ENCODE assay signal across 11 cellular contexts in the genomic region with DNA sequence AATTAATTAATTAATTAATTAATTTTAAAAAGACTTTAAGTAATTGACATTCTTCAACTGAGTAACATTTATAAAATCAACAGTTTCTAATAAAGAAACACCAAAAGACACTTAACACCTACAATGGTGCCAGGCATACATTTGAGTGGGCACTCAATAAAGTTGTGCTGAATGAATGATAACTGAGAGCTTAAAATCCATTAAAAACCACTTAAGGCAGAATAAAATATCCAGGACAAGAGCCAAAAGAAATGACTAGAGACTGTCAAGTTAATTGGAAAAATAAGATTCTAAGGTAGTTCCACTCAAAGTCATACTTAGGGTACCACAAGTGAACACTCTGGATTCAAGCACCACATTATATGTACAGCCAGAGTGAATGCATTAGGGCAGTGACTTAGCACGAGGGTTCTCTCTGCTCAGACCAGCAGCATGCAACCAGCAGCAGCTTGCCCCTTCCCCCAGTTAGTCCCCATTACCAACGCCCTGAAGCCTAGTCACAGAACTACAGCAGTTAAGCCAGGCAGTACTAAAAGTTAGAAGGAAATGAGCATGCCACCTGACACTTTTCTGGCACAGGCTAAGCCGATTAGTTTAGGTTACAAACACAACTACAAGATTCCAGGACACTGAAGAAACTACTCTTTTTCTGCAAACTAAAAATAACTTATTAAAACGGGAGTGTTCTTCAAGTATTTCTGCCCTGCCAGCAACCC. TPM values are rescaled to one million over a fixed set of nuclear protein-coding genes. Genes with fewer than 3 reads are reported as not detected.
DNase-seq lines count a peak whose midpoint lies in the region; TF ChIP-seq lines count a peak whose summit lies in the region.
"Had no signal": no experiment of that assay in that cellular context is flagged by ENCODE, and none has a peak within 500 bp of the region (broad histone marks: within the 10 kb centered on the region; RNA-seq: fewer than 3 reads in every experiment).

No MANE protein-coding gene starts in this region.

- H3K9me3 ChIP-seq in CD4-positive, alpha-beta memory T cell (ENCODE audit: control insufficient read depth in 1 of 2, low read length in 2 of 2): no peaks in the 10 kb centered on the region
- H3K9me3 ChIP-seq in SK-N-MC (ENCODE audit: low read depth, low read length) (no peaks in the 10 kb centered on the region), ovary (no peaks in the 10 kb centered on the region)

- no peak for TF ChIP-seq POLR2A in ovary (IDR thresholded peaks at IDR 0.05)

- H3K27me3 Mint-ChIP-seq in CD4-positive, alpha-beta memory T cell: no peaks in the 10 kb centered on the region
- H3K27me3 Mint-ChIP-seq in nephron progenitor cell (ENCODE audit: low read depth, poor library complexity): no peaks in the 10 kb centered on the region
- H3K27me3 Mint-ChIP-seq: brain, memory B cell had no signal

- WGBS in ovary, 3 donors: 1 to 4% (median 3%) methylated on average over 4 of the region's 4 CpGs

- peaks cover 43 to 87% (median 63%) of the 10 kb centered on the region in 4 donors for H3K4me1 Mint-ChIP-seq in CD4-positive, alpha-beta memory T cell
- H3K4me1 Mint-ChIP-seq in nephron progenitor cell: peaks cover 21% of the 10 kb centered on the region

- CTCF ChIA-PET in CD4-positive, alpha-beta memory T cell (lab: Charles Lee; ENCODE audit: partially characterized antibody): interaction anchor here (1.4 to 2.5 kb wide), 3 partner anchors 11 to 62 kb away, joined by 3 to 17 read pairs (median 6); no protein-coding TSS in a partner anchor

- H3K36me3 ChIP-seq in CD4-positive, alpha-beta memory T cell (ENCODE audit: insufficient read depth, low read length): no peaks in the 10 kb centered on the region
- H3K36me3 ChIP-seq in SK-N-MC (ENCODE audit: insufficient read depth, low read length): no peaks in the 10 kb centered on the region
- no peaks in the 10 kb centered on the region for H3K36me3 ChIP-seq in ovary

- POLR2A ChIA-PET in CD4-positive, alpha-beta memory T cell (lab: Charles Lee; ENCODE audit: partially characterized antibody): interaction anchor here (1.1 to 4.2 kb wide), 4 partner anchors 22 to 47 kb away, joined by 3 to 40 read pairs (median 4); partner anchors contain the start of gene LUZP1

- H3K4me1 ChIP-seq in CD4-positive, alpha-beta memory T cell (ENCODE audit: insufficient read depth, low read length): peaks cover 59% of the 10 kb centered on the region
- peaks cover 12% of the 10 kb centered on the region for H3K4me1 ChIP-seq in ovary (ENCODE audit: insufficient read depth)

- no peak for TF ChIP-seq EP300 in ovary (IDR thresholded peaks at IDR 0.05)

- H3K27ac Mint-ChIP-seq in CD4-positive, alpha-beta memory T cell: peak overlapping the region in 4 of 7 donors; percentile 2 to 67 (median 33)
- H3K27ac Mint-ChIP-seq in nephron progenitor cell: no peak overlapping the region
- H3K27ac Mint-ChIP-seq: memory B cell had no signal

- no peak for DNase-seq in CD4-positive, alpha-beta memory T cell
- DNase-seq in SK-N-MC (ENCODE audit: low read depth, low spot score) (peak; percentile 18), fibroblast of pulmonary artery (ENCODE audit: low read depth) (peak; percentile 74), ovary (peak in 4 of 5 donors; percentile 47 to 69 (median 51)), NCI-H524 treated with DMSO at 0.1 percent for 48 hours (lab: John Stamatoyannopoulos, UW) (no peak), nephron progenitor cell (no peak), hippocampal formation (lab: John Stamatoyannopoulos, UW) (no peak)
- no peak for DNase-seq in stimulated activated CD4-positive, alpha-beta T cell treated with anti-CD3 and anti-CD28 coated beads, Interleukin-12 subunit alpha, Interleukin-12 subunit beta, amount 100 ng/mL, for 4 hours
- DNase-seq: activated CD4-positive, alpha-beta T cell treated with anti-CD3 and anti-CD28 coated beads for 4 hours had no signal

- no peak overlapping the region for H3K4me3 ChIP-seq in CD4-positive, alpha-beta memory T cell (ENCODE audit: low read length in 2 of 2)
- peak overlapping the region; percentile 36 for H3K4me3 ChIP-seq in SK-N-MC
- H3K4me3 ChIP-seq in fibroblast of pulmonary artery (replicated peaks; ENCODE audit: low read depth, low read length): no peak overlapping the region
- H3K4me3 ChIP-seq in ovary: no peak overlapping the region

- no peaks in the 10 kb centered on the region for H3K9me3 Mint-ChIP-seq in CD4-positive, alpha-beta memory T cell
- no peaks in the 10 kb centered on the region for H3K9me3 Mint-ChIP-seq in nephron progenitor cell
- H3K9me3 Mint-ChIP-seq: brain had no signal

- no peak overlapping the region for H3K27ac ChIP-seq in CD4-positive, alpha-beta memory T cell (ENCODE audit: low read depth, low read length)
- H3K27ac ChIP-seq in SK-N-MC (peak overlapping the region; percentile 68), ovary (no peak overlapping the region)

- no peaks in the 10 kb centered on the region for H3K27me3 ChIP-seq in CD4-positive, alpha-beta memory T cell (ENCODE audit: insufficient read depth, low read length)
- no peaks in the 10 kb centered on the region for H3K27me3 ChIP-seq in ovary

- H3K4me3 Mint-ChIP-seq in CD4-positive, alpha-beta memory T cell: no peak overlapping the region
- no peak overlapping the region for H3K4me3 Mint-ChIP-seq in nephron progenitor cell
- H3K4me3 Mint-ChIP-seq: memory B cell had no signal

- TF ChIP-seq CTCF in fibroblast of pulmonary artery (IDR thresholded peaks at IDR 0.05; ENCODE audit: low read length, missing control alignments): no peak
- no peak for TF ChIP-seq CTCF in ovary (IDR thresholded peaks at IDR 0.05)
- no peak for TF ChIP-seq CTCF in nephron progenitor cell (IDR thresholded peaks at IDR 0.05)

- no peak overlapping the region for H3K9ac ChIP-seq in SK-N-MC (ENCODE audit: insufficient read length)

- H3K36me3 Mint-ChIP-seq in CD4-positive, alpha-beta memory T cell: peaks cover 0 to 4% of the 10 kb centered on the region in 2 donors
- H3K36me3 Mint-ChIP-seq in nephron progenitor cell (ENCODE audit: low read depth): no peaks in the 10 kb centered on the region
- H3K36me3 Mint-ChIP-seq: brain, memory B cell had no signal

- intact Hi-C loops in CD4-positive, alpha-beta memory T cell (cut with micrococcal nuclease): no loop called here
- intact Hi-C loops in ovary (cut with DNase I): loop anchor here in 1 of 4 donors (5.0 kb wide), 1 partner anchor 45 kb away; the partner anchor contains the start of gene LUZP1

RNA-seq across cellular contexts. Expression of gene LUZP1, which starts 46.5 kb away (rescaled TPM):
- 10 to 100 TPM; 24.7 to 27.9 TPM for total RNA-seq in CD4-positive, alpha-beta memory T cell
- 10 to 100 TPM; 11.6 to 39.3 TPM for polyA plus RNA-seq in CD4-positive, alpha-beta memory T cell
- 10 to 100 TPM in 6 of 7 donors, 1 to 10 TPM in 1; 9.4 to 30.7 (median 23.2) TPM for total RNA-seq in ovary
- 10 to 100 TPM in 1 of 2 donors, 1 to 10 TPM in 1; 6.8 to 28.5 TPM for polyA plus RNA-seq in ovary

Comparison
In these comparisons a context has a peak if more than half of its experiments do, and no peak if none do; other contexts are left out.
1. DNase-seq: peak in SK-N-MC (single experiment), fibroblast of pulmonary artery (single experiment) and ovary (4 of 5); none in CD4-positive, alpha-beta memory T cell (0 of 5), NCI-H524 treated with DMSO at 0.1 percent for 48 hours (single experiment), nephron progenitor cell (single experiment), stimulated activated CD4-positive, alpha-beta T cell treated with anti-CD3 and anti-CD28 coated beads, Interleukin-12 subunit alpha, Interleukin-12 subunit beta, amount 100 ng/mL, for 4 hours (single experiment) and hippocampal formation (0 of 2).